Comparison of ENCODE assay signal across 22 cellular contexts in genomic region chr3:181690769-181691168, GRCh38. TPM values are rescaled to one million over a fixed set of nuclear protein-coding genes. Genes with fewer than 3 reads are reported as not detected.
"Had no signal": no experiment of that assay in that cellular context is flagged by ENCODE, and none has a peak within 500 bp of the region (broad histone marks: within the 10 kb centered on the region; RNA-seq: fewer than 3 reads in every experiment).

No MANE protein-coding gene starts in this region.

- H3K9me3 ChIP-seq: heart left ventricle, neutrophil, spleen, thoracic aorta, transverse colon had no signal

- DNase-seq: erythroblast; foreskin keratinocyte; heart left ventricle; hippocampal formation; kidney glomerular epithelial cell; mammary epithelial cell; naive thymus-derived CD4-positive, alpha-beta T cell; nephron progenitor cell; posterior cingulate gyrus; spleen; stimulated activated CD4-positive, alpha-beta T cell treated with anti-CD3 and anti-CD28 coated beads, Interleukin-15, amount 100 ng/mL, for 24 hours; stimulated activated CD4-positive, alpha-beta T cell treated with anti-CD3 and anti-CD28 coated beads, Interleukin-1b, Interleukin-23, amount 100 ng/mL, for 48 hours; stimulated activated naive CD4-positive, alpha-beta T cell treated with Interleukin-2 at 50 U/mL for 16 hours; transverse colon had no signal

- ATAC-seq: foreskin keratinocyte; heart left ventricle; left lobe of liver; naive thymus-derived CD4-positive, alpha-beta T cell; sciatic nerve had no signal

- H3K36me3 Mint-ChIP-seq: naive thymus-derived CD4-positive, alpha-beta T cell had no signal

- H3K4me1 Mint-ChIP-seq: nephron progenitor cell had no signal

- H3K27ac Mint-ChIP-seq: dendritic cell treated with granulocyte-macrophage colony-stimulating factor and Interleukin-4, amounts not matched to agents 40 ng/mL and 50 ng/mL, for 4 days; naive thymus-derived CD4-positive, alpha-beta T cell; nephron progenitor cell had no signal

- H3K4me3 Mint-ChIP-seq: dendritic cell treated with granulocyte-macrophage colony-stimulating factor and Interleukin-4, amounts not matched to agents 40 ng/mL and 50 ng/mL, for 4 days; naive thymus-derived CD4-positive, alpha-beta T cell; nephron progenitor cell had no signal

- H3K4me3 ChIP-seq: heart left ventricle, spleen, thoracic aorta, transverse colon had no signal

RNA-seq across cellular contexts. Expression of gene SOX2, which starts 21.0 kb away (rescaled TPM):
- total RNA-seq: mammary epithelial cell; mesenteric fat pad; naive thymus-derived CD4-positive, alpha-beta T cell; osteoblast; pulmonary artery endothelial cell had no signal
